Comparison of ENCODE assay signal across 8 cellular contexts in the genomic region with DNA sequence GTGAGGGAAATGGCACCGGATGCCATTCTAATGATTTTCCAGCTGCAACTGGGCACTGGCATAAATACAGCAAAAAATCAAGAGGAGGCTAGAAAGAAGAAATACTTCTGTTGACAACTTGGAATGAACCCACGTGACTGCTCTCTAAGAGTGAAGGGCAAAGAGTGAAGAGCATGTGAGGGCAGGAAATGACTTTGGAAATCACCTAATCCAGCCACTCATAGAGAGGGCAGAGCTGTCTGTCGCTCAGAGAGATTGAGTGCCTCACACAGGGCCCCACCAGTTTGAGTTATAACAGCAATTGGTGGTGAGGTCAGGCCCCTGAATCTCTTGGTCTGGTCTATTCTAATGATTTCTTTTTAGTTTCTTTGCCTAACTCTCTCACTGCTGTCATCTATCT. TPM values are rescaled to one million over a fixed set of nuclear protein-coding genes. Genes with fewer than 3 reads are reported as not detected.
A peak's percentile ranks its signal among the peaks of the same experiment; 100 is the strongest.
DNase-seq lines count a peak whose midpoint lies in the region; ATAC-seq and TF ChIP-seq lines count a peak whose summit lies in the region.

No MANE protein-coding gene starts in this region.

- no peak for TF ChIP-seq RAD21 in SK-N-SH (IDR thresholded peaks at IDR 0.05; ENCODE audit: low read length)

- H3K4me3 Mint-ChIP-seq in stimulated activated naive CD8-positive, alpha-beta T cell treated with anti-CD3 and anti-CD28 coated beads, Interleukin-15, Interleukin-2, amounts not matched to agents 100 ng/mL and 50 ng/mL, for 24 hours: peak overlapping the region; percentile 12

- peaks cover 10% of the 10 kb centered on the region; the same call in 1 of the 2 replicates for H3K79me2 ChIP-seq in SK-N-SH (ENCODE audit: insufficient read depth)

- H3K4me2 ChIP-seq in SK-N-SH: 0 out of 2 replicates have a peak overlapping the region, but pooled peaks have one; percentile 5

- no peaks in the 10 kb centered on the region for H3K27me3 ChIP-seq in SK-N-SH (ENCODE audit: insufficient read depth)
- no peaks in the 10 kb centered on the region for H3K27me3 ChIP-seq in effector memory CD4-positive, alpha-beta T cell (replicated peaks; ENCODE audit: control insufficient read depth, insufficient read depth, low read length, poor library complexity, severe bottlenecking)

- no peak overlapping the region for H2AFZ ChIP-seq in SK-N-SH (ENCODE audit: low read depth)

- peaks cover 21 to 23% of the 10 kb centered on the region in 2 experiments; a peak in 3 of 4 replicates for H3K4me1 ChIP-seq in SK-N-SH (ENCODE audit: control insufficient read depth in 1 of 2, insufficient read depth in 2 of 2, low read depth in 1 of 2, low read length in 1 of 2)
- H3K4me1 ChIP-seq in effector memory CD4-positive, alpha-beta T cell (ENCODE audit: control insufficient read depth, insufficient read depth, low read length, poor library complexity, severe bottlenecking): peaks cover 22% of the 10 kb centered on the region

- no peak overlapping the region for H3K4me3 ChIP-seq in SK-N-SH (ENCODE audit: low read depth in 2 of 2, low read length in 1 of 2)
- H3K4me3 ChIP-seq in effector memory CD4-positive, alpha-beta T cell (ENCODE audit: insufficient read depth, low read depth, low read length, poor library complexity, severe bottlenecking): no peak overlapping the region

- H3K9me3 ChIP-seq in SK-N-SH: no peaks in the 10 kb centered on the region
- no peaks in the 10 kb centered on the region for H3K9me3 ChIP-seq in effector memory CD4-positive, alpha-beta T cell (ENCODE audit: control insufficient read depth, low read length)

- no peak for TF ChIP-seq CTCF in SK-N-SH (IDR thresholded peaks at IDR 0.05)

- TF ChIP-seq EP300 in SK-N-SH (IDR thresholded peaks at IDR 0.05; ENCODE audit: borderline replicate concordance in 1 of 2, low read depth in 1 of 2, low read length in 1 of 2): 0 out of 4 replicates have a peak, but pooled peaks of 1 of the 2 experiments have one; percentile 24

- H3K36me3 Mint-ChIP-seq in stimulated activated naive CD8-positive, alpha-beta T cell treated with anti-CD3 and anti-CD28 coated beads, Interleukin-15, Interleukin-2, amounts not matched to agents 100 ng/mL and 50 ng/mL, for 24 hours (ENCODE audit: low read depth): peaks cover 5% of the 10 kb centered on the region

- H3K27ac ChIP-seq in SK-N-SH (ENCODE audit: low read depth in 2 of 2, low read length in 1 of 2): peak overlapping the region in 1 of 2 experiments; percentile 30; a peak in 2 of 4 replicates
- peak overlapping the region; percentile 52 for H3K27ac ChIP-seq in effector memory CD4-positive, alpha-beta T cell (ENCODE audit: insufficient read depth, low read length, poor library complexity, severe bottlenecking)

- in situ Hi-C loops in SK-MEL-5 (cut with HindIII; ENCODE audit: low pct_unique_long_range_greater_than_20kb, low sequenced_read_pairs): no loop called here

- no peaks in the 10 kb centered on the region for H3K9me2 ChIP-seq in SK-N-SH

- H3K9me3 Mint-ChIP-seq in stimulated activated naive CD8-positive, alpha-beta T cell treated with anti-CD3 and anti-CD28 coated beads, Interleukin-15, Interleukin-2, amounts not matched to agents 100 ng/mL and 50 ng/mL, for 24 hours: no peaks in the 10 kb centered on the region

- H3F3A ChIP-seq in SK-N-SH (replicated peaks; ENCODE audit: insufficient read depth): peaks cover 9% of the 10 kb centered on the region

- peaks cover 56% of the 10 kb centered on the region for H3K4me1 Mint-ChIP-seq in stimulated activated naive CD8-positive, alpha-beta T cell treated with anti-CD3 and anti-CD28 coated beads, Interleukin-15, Interleukin-2, amounts not matched to agents 100 ng/mL and 50 ng/mL, for 24 hours (ENCODE audit: low read depth)

- 48% methylated on average over 3 of the region's 3 CpGs for WGBS in SK-N-SH (ENCODE audit: low lambda C conversion rate)

- DNase-seq in SK-N-SH (no peak), SK-MEL-5 (ENCODE audit: low read depth, low spot score) (peak; percentile 73), NCI-H1092 treated with DMSO at 0.1 percent for 48 hours (lab: John Stamatoyannopoulos, UW) (no peak), amygdala (lab: John Stamatoyannopoulos, UW) (no peak), NCI-H524 (lab: John Stamatoyannopoulos, UW) (no peak)
- peak; percentile 36 to 46 (median 42) for DNase-seq in effector memory CD4-positive, alpha-beta T cell

- no peaks in the 10 kb centered on the region for H3K27me3 Mint-ChIP-seq in stimulated activated naive CD8-positive, alpha-beta T cell treated with anti-CD3 and anti-CD28 coated beads, Interleukin-15, Interleukin-2, amounts not matched to agents 100 ng/mL and 50 ng/mL, for 24 hours

- no peak for ATAC-seq in SK-N-SH treated with all-trans-retinoic acid at 6 μM for 48 hours

- no peaks in the 10 kb centered on the region for H3K36me3 ChIP-seq in SK-N-SH (replicated peaks in 1 of 2; ENCODE audit: control insufficient read depth in 1 of 2, insufficient read depth in 2 of 2, low read length in 1 of 2)
- no peaks in the 10 kb centered on the region for H3K36me3 ChIP-seq in effector memory CD4-positive, alpha-beta T cell (ENCODE audit: control insufficient read depth, insufficient read depth, low read length)

- CTCF ChIA-PET in SK-N-SH (lab: Yijun Ruan, JAX): interaction anchor here (1.0 to 1.2 kb wide), 2 partner anchors 52 to 260 kb away, joined by 3 to 5 read pairs; no protein-coding TSS in a partner anchor

- H4K20me1 ChIP-seq in SK-N-SH (ENCODE audit: insufficient read depth): no peaks in the 10 kb centered on the region

- POLR2A ChIA-PET in SK-N-SH (lab: Yijun Ruan, JAX): no interaction called here

- no peak overlapping the region for H3K9ac ChIP-seq in SK-N-SH

- peak overlapping the region; percentile 63 for H3K27ac Mint-ChIP-seq in stimulated activated naive CD8-positive, alpha-beta T cell treated with anti-CD3 and anti-CD28 coated beads, Interleukin-15, Interleukin-2, amounts not matched to agents 100 ng/mL and 50 ng/mL, for 24 hours

TF ChIP-seq in SK-N-SH, 30 proteins besides CTCF, POLR2A, EP300 and RAD21:
- TF ChIP-seq JUND (IDR thresholded peaks at IDR 0.05): no peak
- 0 out of 2 replicates have a peak, but pooled peaks have one; percentile 29 for TF ChIP-seq SIN3A (IDR thresholded peaks at IDR 0.05; ENCODE audit: borderline replicate concordance, low read depth, low read length)
- TF ChIP-seq, protein P1, sequence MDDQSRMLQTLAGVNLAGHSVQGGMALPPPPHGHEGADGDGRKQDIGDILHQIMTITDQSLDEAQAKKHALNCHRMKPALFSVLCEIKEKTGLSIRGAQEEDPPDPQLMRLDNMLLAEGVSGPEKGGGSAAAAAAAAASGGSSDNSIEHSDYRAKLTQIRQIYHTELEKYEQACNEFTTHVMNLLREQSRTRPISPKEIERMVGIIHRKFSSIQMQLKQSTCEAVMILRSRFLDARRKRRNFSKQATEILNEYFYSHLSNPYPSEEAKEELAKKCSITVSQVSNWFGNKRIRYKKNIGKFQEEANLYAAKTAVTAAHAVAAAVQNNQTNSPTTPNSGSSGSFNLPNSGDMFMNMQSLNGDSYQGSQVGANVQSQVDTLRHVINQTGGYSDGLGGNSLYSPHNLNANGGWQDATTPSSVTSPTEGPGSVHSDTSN (IDR thresholded peaks at IDR 0.05): peak; percentile 71
- peak; percentile 32; the same call in 1 of the 2 replicates for TF ChIP-seq NFIC (IDR thresholded peaks at IDR 0.05; ENCODE audit: borderline replicate concordance)
- TF ChIP-seq TCF12 (IDR thresholded peaks at IDR 0.05): peak; percentile 43; the same call in 1 of the 2 replicates
- TF ChIP-seq MXI1 (IDR thresholded peaks at IDR 0.05; ENCODE audit: low read depth, low read length): no peak
- TF ChIP-seq, protein P2, sequence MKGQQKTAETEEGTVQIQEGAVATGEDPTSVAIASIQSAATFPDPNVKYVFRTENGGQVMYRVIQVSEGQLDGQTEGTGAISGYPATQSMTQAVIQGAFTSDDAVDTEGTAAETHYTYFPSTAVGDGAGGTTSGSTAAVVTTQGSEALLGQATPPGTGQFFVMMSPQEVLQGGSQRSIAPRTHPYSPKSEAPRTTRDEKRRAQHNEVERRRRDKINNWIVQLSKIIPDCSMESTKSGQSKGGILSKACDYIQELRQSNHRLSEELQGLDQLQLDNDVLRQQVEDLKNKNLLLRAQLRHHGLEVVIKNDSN (IDR thresholded peaks at IDR 0.05; ENCODE audit: borderline replicate concordance, low read depth): peak; percentile 80

TF ChIP-seq in SK-N-SH treated with all-trans-retinoic acid at 6 μM for 48 hours, 23 proteins besides CTCF, POLR2A, EP300 and RAD21 (continues in another document):
- TF ChIP-seq RARB (CRISPR knock-in tag; IDR thresholded peaks at IDR 0.05) (no peak), ZC3H10 (CRISPR knock-in tag; IDR thresholded peaks at IDR 0.05) (no peak), ZFP3 (CRISPR knock-in tag; IDR thresholded peaks at IDR 0.05) (no peak), SNAI2 (CRISPR knock-in tag; IDR thresholded peaks at IDR 0.05) (no peak)
- TF ChIP-seq, protein P3, sequence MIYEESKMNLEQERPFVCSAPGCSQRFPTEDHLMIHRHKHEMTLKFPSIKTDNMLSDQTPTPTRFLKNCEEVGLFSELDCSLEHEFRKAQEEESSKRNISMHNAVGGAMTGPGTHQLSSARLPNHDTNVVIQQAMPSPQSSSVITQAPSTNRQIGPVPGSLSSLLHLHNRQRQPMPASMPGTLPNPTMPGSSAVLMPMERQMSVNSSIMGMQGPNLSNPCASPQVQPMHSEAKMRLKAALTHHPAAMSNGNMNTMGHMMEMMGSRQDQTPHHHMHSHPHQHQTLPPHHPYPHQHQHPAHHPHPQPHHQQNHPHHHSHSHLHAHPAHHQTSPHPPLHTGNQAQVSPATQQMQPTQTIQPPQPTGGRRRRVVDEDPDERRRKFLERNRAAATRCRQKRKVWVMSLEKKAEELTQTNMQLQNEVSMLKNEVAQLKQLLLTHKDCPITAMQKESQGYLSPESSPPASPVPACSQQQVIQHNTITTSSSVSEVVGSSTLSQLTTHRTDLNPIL (CRISPR knock-in tag; IDR thresholded peaks at IDR 0.05; ENCODE audit: low read depth): no peak
- TF ChIP-seq, protein P4, sequence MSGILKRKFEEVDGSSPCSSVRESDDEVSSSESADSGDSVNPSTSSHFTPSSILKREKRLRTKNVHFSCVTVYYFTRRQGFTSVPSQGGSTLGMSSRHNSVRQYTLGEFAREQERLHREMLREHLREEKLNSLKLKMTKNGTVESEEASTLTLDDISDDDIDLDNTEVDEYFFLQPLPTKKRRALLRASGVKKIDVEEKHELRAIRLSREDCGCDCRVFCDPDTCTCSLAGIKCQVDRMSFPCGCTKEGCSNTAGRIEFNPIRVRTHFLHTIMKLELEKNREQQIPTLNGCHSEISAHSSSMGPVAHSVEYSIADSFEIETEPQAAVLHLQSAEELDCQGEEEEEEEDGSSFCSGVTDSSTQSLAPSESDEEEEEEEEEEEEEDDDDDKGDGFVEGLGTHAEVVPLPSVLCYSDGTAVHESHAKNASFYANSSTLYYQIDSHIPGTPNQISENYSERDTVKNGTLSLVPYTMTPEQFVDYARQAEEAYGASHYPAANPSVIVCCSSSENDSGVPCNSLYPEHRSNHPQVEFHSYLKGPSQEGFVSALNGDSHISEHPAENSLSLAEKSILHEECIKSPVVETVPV (CRISPR knock-in tag; IDR thresholded peaks at IDR 0.05): no peak

RNA-seq across cellular contexts. Expression of a gene that starts 3.9 kb away (rescaled TPM):
- 7.4 and 9.9 TPM in 2 replicates for polyA plus RNA-seq in SK-N-SH (2012; rRNA removed)
- 6.1 and 6.8 TPM in 2 replicates for polyA plus RNA-seq in SK-N-SH (2012; cell fraction: cytosol; rRNA removed)
- 12.2 and 22.1 TPM in 2 replicates for polyA plus RNA-seq in SK-N-SH (2012; cell fraction: nucleus; rRNA removed)
- total RNA-seq in SK-MEL-5 (2014; rRNA removed; shearing (Covaris generic)): 134 and 140 TPM in 2 replicates
- polyA plus RNA-seq in SK-MEL-5 (2015; cell fraction: cytosol; rRNA removed): 90.5 and 117 TPM in 2 replicates
- polyA plus RNA-seq in SK-MEL-5 (2015; cell fraction: nucleus; rRNA removed): 68.0 and 87.9 TPM in 2 replicates

Comparison
In these comparisons a context has a peak if more than half of its experiments do, and no peak if none do; other contexts are left out.
1. DNase-seq: peak in SK-MEL-5 (single experiment) and effector memory CD4-positive, alpha-beta T cell (3 of 3); none in SK-N-SH (single experiment), NCI-H1092 treated with DMSO at 0.1 percent for 48 hours (single experiment), amygdala (0 of 56) and NCI-H524 (0 of 2).